Comparison of ENCODE assay signal across 20 cellular contexts in the genomic region with DNA sequence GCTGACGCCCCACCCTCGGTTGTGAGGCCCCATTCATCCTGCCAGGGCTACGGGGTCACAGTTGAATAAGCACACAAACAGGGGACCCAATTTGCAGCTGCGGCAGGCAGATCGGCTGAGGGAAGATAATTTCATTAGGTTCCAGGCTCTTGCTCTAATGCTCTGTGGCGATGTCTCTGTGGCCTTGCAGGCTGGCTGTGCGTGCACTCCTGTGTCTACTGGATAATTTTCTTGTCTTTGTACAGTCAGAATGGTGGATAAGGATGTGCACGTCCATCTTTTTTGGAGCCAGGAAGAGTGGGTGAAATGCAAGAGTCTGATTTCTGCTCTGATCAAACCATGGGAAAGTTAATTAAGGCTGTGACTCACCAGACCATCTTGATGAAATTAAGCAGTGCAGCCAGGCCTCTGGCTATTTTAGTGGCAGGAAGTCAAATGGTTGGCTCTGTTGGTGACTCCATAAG. TPM values are rescaled to one million over a fixed set of nuclear protein-coding genes. Genes with fewer than 3 reads are reported as not detected.
"Had no signal": no experiment of that assay in that cellular context is flagged by ENCODE, and none has a peak within 500 bp of the region (broad histone marks: within the 10 kb centered on the region; RNA-seq: fewer than 3 reads in every experiment).

No MANE protein-coding gene starts in this region.

- H3K9me3 ChIP-seq: gastroesophageal sphincter, left ventricle myocardium inferior had no signal

- DNase-seq: activated CD4-positive, alpha-beta T cell treated with anti-CD3 and anti-CD28 coated beads for 1 hour; activated CD8-positive, alpha-beta memory T cell treated with anti-CD3 and anti-CD28 coated beads, Interleukin-2, amount 50 U/mL, for 4 hours; activated CD8-positive, alpha-beta T cell treated with anti-CD3 and anti-CD28 coated beads for 36 hours; aorta; caudate nucleus; effector CD4-positive, alpha-beta T cell; left ventricle myocardium inferior; mesenchymal stem cell; nephron progenitor cell; stimulated activated CD4-positive, alpha-beta T cell treated with anti-CD3 and anti-CD28 coated beads, Interleukin-12 subunit alpha, Interleukin-12 subunit beta, amount 100 ng/mL, for 4 hours; stimulated activated CD4-positive, alpha-beta T cell treated with anti-CD3 and anti-CD28 coated beads, Interleukin-2, amount 100 ng/mL, for 48 hours; stimulated activated naive CD4-positive, alpha-beta T cell treated with Interleukin-2 at 50 U/mL for 16 hours; T-helper 9 cell had no signal

- H3K36me3 ChIP-seq: gastroesophageal sphincter, left ventricle myocardium inferior had no signal

- H3K27ac Mint-ChIP-seq: activated CD8-positive, alpha-beta T cell treated with anti-CD3 and anti-CD28 coated beads for 36 hours; nephron progenitor cell; type B pancreatic cell had no signal

- H3K9me3 Mint-ChIP-seq: activated CD8-positive, alpha-beta T cell treated with anti-CD3 and anti-CD28 coated beads for 36 hours; nephron progenitor cell; type B pancreatic cell had no signal

- ATAC-seq: activated CD8-positive, alpha-beta T cell treated with anti-CD3 and anti-CD28 coated beads for 36 hours; gastroesophageal sphincter had no signal

- H3K27ac ChIP-seq: coronary artery, gastroesophageal sphincter, left ventricle myocardium inferior had no signal

- H3K4me3 ChIP-seq: coronary artery, gastroesophageal sphincter, left ventricle myocardium inferior had no signal

- H3K36me3 Mint-ChIP-seq: type B pancreatic cell had no signal

- H3K4me1 ChIP-seq: gastroesophageal sphincter, left ventricle myocardium inferior had no signal

- H3K4me3 Mint-ChIP-seq: activated CD8-positive, alpha-beta T cell treated with anti-CD3 and anti-CD28 coated beads for 36 hours; nephron progenitor cell; type B pancreatic cell had no signal

RNA-seq across cellular contexts. Expression of gene NSG2, which starts 39.2 kb away (rescaled TPM):
- total RNA-seq: activated CD8-positive, alpha-beta T cell treated with anti-CD3 and anti-CD28 coated beads for 36 hours; aorta; endothelial cell of umbilical vein; osteoblast; pulmonary artery endothelial cell had no signal
- polyA plus RNA-seq: endothelial cell of umbilical vein, keratinocyte had no signal
